In the genomic region with DNA sequence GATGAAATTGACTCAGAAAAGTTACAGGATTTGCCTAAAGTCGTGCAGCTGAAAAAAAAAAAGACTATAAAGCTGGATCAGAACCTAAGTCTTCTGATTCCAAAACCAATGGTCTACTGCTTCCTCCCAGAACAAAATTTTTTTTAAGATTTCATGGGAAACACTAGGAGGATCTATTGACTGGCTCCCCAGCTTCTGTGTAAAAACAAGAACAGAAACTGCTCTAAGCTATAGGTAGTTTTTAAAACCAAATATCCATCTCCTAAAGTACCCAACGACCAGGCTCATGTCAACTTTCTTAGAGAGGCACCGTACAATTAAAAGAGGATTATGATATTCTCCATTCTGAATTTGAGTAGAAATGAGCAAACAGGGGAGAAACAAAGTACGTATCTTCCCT, we compare ENCODE assay signal across 14 cellular contexts. TPM values are rescaled to one million over a fixed set of nuclear protein-coding genes. Genes with fewer than 3 reads are reported as not detected.
DNase-seq lines count a peak whose midpoint lies in the region; ATAC-seq and TF ChIP-seq lines count a peak whose summit lies in the region.
"Had no signal": no experiment of that assay in that cellular context is flagged by ENCODE, and none has a peak within 500 bp of the region (broad histone marks: within the 10 kb centered on the region; RNA-seq: fewer than 3 reads in every experiment).

No MANE protein-coding gene starts in this region.

- 67 to 80% methylated on average over 4 of the region's 4 CpGs for WGBS in tibial nerve, 2 donors

- no peak for TF ChIP-seq CTCF in tibial nerve (IDR thresholded peaks at IDR 0.05)
- TF ChIP-seq CTCF in foreskin keratinocyte (conservative IDR thresholded peaks at IDR 0.05), result no peak

- H3K27me3 ChIP-seq in iPS-18a (ENCODE audit: control insufficient read depth, insufficient read depth, low read length) (no peaks in the 10 kb centered on the region), tibial nerve (no peaks in the 10 kb centered on the region), foreskin keratinocyte (no peaks in the 10 kb centered on the region)

- H3K9me3 Mint-ChIP-seq in activated T-cell treated with anti-CD3 and anti-CD28 coated beads, Interleukin-2, amount 50 U/mL, for 72 hours, result no peaks in the 10 kb centered on the region

- peak overlapping the region; percentile 80 to 86 for H3K4me3 Mint-ChIP-seq in activated T-cell treated with anti-CD3 and anti-CD28 coated beads, Interleukin-2, amount 50 U/mL, for 72 hours

- no peak for ATAC-seq in activated T-cell treated with anti-CD3 and anti-CD28 coated beads, Interleukin-2, amount 50 U/mL, for 72 hours (replicated peaks in 1 of 2)
- ATAC-seq in HG02981 (IDR thresholded peaks at IDR 0.05; ENCODE audit: unreplicated experiment) (no peak), foreskin keratinocyte (no peak)
- ATAC-seq: HepG2 had no signal

- peaks cover 47% of the 10 kb centered on the region for H3K4me1 Mint-ChIP-seq in activated T-cell treated with anti-CD3 and anti-CD28 coated beads, Interleukin-2, amount 50 U/mL, for 72 hours (ENCODE audit: low read depth)

- no peak for TF ChIP-seq POLR2A in tibial nerve (IDR thresholded peaks at IDR 0.05)

- H3K27ac Mint-ChIP-seq in activated T-cell treated with anti-CD3 and anti-CD28 coated beads, Interleukin-2, amount 50 U/mL, for 72 hours, result no peak overlapping the region

- H3K4me3 ChIP-seq in iPS-18a (ENCODE audit: low read length) (peak overlapping the region; percentile 47), tibial nerve (no peak overlapping the region)
- H3K4me3 ChIP-seq: HAP-1 had no signal

- peak overlapping the region; percentile 37 for H3K9ac ChIP-seq in iPS-18a (ENCODE audit: low read length)

- peak overlapping the region; percentile 59 for H3K27ac ChIP-seq in iPS-18a (ENCODE audit: low read length)
- peak overlapping the region in 3 of 4 donors; percentile 37 to 91 (median 84) for H3K27ac ChIP-seq in tibial nerve
- H3K27ac ChIP-seq in foreskin keratinocyte, result no peak overlapping the region

- TF ChIP-seq EP300 in tibial nerve (IDR thresholded peaks at IDR 0.05), result no peak

- peaks cover 48% of the 10 kb centered on the region for H3K4me1 ChIP-seq in iPS-18a (ENCODE audit: control insufficient read depth, low read depth, low read length)
- H3K4me1 ChIP-seq in tibial nerve, result peaks cover 0 to 59% (median 43%) of the 10 kb centered on the region in 4 donors
- H3K4me1 ChIP-seq in foreskin keratinocyte, result peaks cover 6% of the 10 kb centered on the region

- no peaks in the 10 kb centered on the region for H3K36me3 Mint-ChIP-seq in activated T-cell treated with anti-CD3 and anti-CD28 coated beads, Interleukin-2, amount 50 U/mL, for 72 hours (ENCODE audit: insufficient read depth in 2 of 2)

- H3K9me3 ChIP-seq in iPS-18a (ENCODE audit: control insufficient read depth, low read depth, low read length), result no peaks in the 10 kb centered on the region
- no peaks in the 10 kb centered on the region for H3K9me3 ChIP-seq in tibial nerve
- H3K9me3 ChIP-seq: HAP-1 had no signal

- H3K27me3 Mint-ChIP-seq in activated T-cell treated with anti-CD3 and anti-CD28 coated beads, Interleukin-2, amount 50 U/mL, for 72 hours (ENCODE audit: low read depth), result no peaks in the 10 kb centered on the region

- H3K36me3 ChIP-seq in iPS-18a (ENCODE audit: control insufficient read depth, low read depth, low read length), result no peaks in the 10 kb centered on the region
- H3K36me3 ChIP-seq in tibial nerve, result no peaks in the 10 kb centered on the region
- H3K36me3 ChIP-seq: HAP-1 had no signal

- no peak for DNase-seq in activated T-cell treated with anti-CD3 and anti-CD28 coated beads, Interleukin-2, amount 50 U/mL, for 72 hours
- DNase-seq in activated T-cell treated with anti-CD3 and anti-CD28 coated beads for 4 hours, result no peak
- peak; percentile 35 for DNase-seq in MV-4-11 (lab: John Stamatoyannopoulos, UW)
- DNase-seq in tibial nerve (ENCODE audit: low spot score in 2 of 2), result no peak
- no peak for DNase-seq in germinal center (ENCODE audit: low spot score)
- DNase-seq in foreskin keratinocyte, result no peak
- DNase-seq: activated effector memory CD4-positive, alpha-beta T cell treated with Interleukin-2 at 50 U/mL for 16 hours; NCI-H2107; NCI-H774; SW 1271 had no signal

RNA-seq across cellular contexts. Expression of a gene that starts 9.4 kb away (rescaled TPM):
- 10 to 100 TPM; 40.6 to 42.0 TPM for total RNA-seq in activated T-cell treated with anti-CD3 and anti-CD28 coated beads, Interleukin-2, amount 50 U/mL, for 72 hours
- total RNA-seq in tibial nerve, result 10 to 100 TPM; 48.3 to 64.2 (median 58.9) TPM
- 9.5 and 10.6 TPM in 2 replicates for total RNA-seq in foreskin keratinocyte
- polyA plus RNA-seq in foreskin keratinocyte, result 3.8 and 4.2 TPM in 2 replicates

RNA-seq across cellular contexts. Expression of a gene that starts 43.5 kb away (rescaled TPM):
- 100 to 1,000 TPM; 755 to 785 TPM for total RNA-seq in activated T-cell treated with anti-CD3 and anti-CD28 coated beads, Interleukin-2, amount 50 U/mL, for 72 hours
- total RNA-seq in tibial nerve, result 100 to 1,000 TPM; 284 to 404 (median 325) TPM
- total RNA-seq in foreskin keratinocyte, result 391 and 403 TPM in 2 replicates
- 306 and 343 TPM in 2 replicates for polyA plus RNA-seq in foreskin keratinocyte
